Comparison of ENCODE assay signal across 22 cellular contexts in the genomic region with DNA sequence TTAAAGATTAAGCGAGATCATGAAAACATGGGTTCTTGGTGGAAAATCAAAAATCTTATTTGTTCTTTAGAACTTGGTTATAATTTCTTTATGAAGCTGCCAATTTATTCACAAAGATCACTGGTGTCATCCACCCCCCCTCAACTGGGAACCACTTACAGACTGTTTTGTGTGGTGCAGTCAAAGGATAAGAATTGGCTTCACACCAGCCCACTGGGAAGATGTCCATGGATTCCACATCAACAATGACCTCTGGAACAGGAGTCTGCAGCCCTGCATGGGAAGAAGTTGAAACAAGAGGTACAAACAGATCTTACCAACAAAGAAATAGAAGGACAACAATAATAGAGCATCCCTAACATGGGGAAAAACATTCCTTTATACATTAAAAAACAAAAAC.
DNase-seq lines count a peak whose midpoint lies in the region; ATAC-seq, FAIRE-seq and TF ChIP-seq lines count a peak whose summit lies in the region.
"Had no signal": no experiment of that assay in that cellular context is flagged by ENCODE, and none has a peak within 500 bp of the region (broad histone marks: within the 10 kb centered on the region; RNA-seq: fewer than 3 reads in every experiment).

No MANE protein-coding gene starts in this region.

- no peak overlapping the region for H2BK5ac ChIP-seq in mesenchymal stem cell (ENCODE audit: low read depth, low read length, poor library complexity, severe bottlenecking)

- H3K4ac ChIP-seq in mesenchymal stem cell (ENCODE audit: low read depth in 1 of 2, low read length in 2 of 2), result no peak overlapping the region

- no peak overlapping the region for H4K8ac ChIP-seq in mesenchymal stem cell (ENCODE audit: low read length)

- H3K36me3 ChIP-seq in right atrium auricular region, result peaks cover 6% of the 10 kb centered on the region
- peaks cover 0 to 65% (median 7%) of the 10 kb centered on the region in 9 donors for H3K36me3 ChIP-seq in heart right ventricle
- peaks cover 0 to 6% of the 10 kb centered on the region in 2 experiments for H3K36me3 ChIP-seq in mesenchymal stem cell (ENCODE audit: control insufficient read depth in 1 of 2, insufficient read depth in 2 of 2, low read depth in 1 of 2, low read length in 2 of 2)

- H2AFZ ChIP-seq in mesenchymal stem cell (ENCODE audit: low read depth, low read length), result peak overlapping the region; percentile 42

- H3K4me1 ChIP-seq in right atrium auricular region (peaks cover 0 to 9% of the 10 kb centered on the region in 2 donors), heart right ventricle (peaks cover 0 to 12% (median 0%) of the 10 kb centered on the region in 9 donors), mesenchymal stem cell (ENCODE audit: control insufficient read depth, insufficient read depth, low read depth, low read length) (no peaks in the 10 kb centered on the region)

- no peak overlapping the region for H3K9ac ChIP-seq in mesenchymal stem cell (ENCODE audit: low read length)

- no peaks in the 10 kb centered on the region for H3K79me1 ChIP-seq in mesenchymal stem cell (replicated peaks; ENCODE audit: low read length, poor library complexity, severe bottlenecking)

- no peaks in the 10 kb centered on the region for H3K27me3 ChIP-seq in right atrium auricular region
- H3K27me3 ChIP-seq in heart right ventricle, result no peaks in the 10 kb centered on the region
- no peaks in the 10 kb centered on the region for H3K27me3 ChIP-seq in mesenchymal stem cell (ENCODE audit: control insufficient read depth in 1 of 2, insufficient read depth in 1 of 2, low read length in 2 of 2)

- TF ChIP-seq CTCF in right atrium auricular region (IDR thresholded peaks at IDR 0.05), result no peak
- no peak for TF ChIP-seq CTCF in heart right ventricle (IDR thresholded peaks at IDR 0.05)

- no peak overlapping the region for H2BK12ac ChIP-seq in mesenchymal stem cell (ENCODE audit: low read length in 2 of 2)

- FAIRE-seq in urothelium cell line (lab: Jason Lieb, UNC), result no peak
- FAIRE-seq: GM18507, H54 had no signal

- no peak for DNase-seq in Right ventricle myocardium inferior (ENCODE audit: missing footprints)
- DNase-seq in right atrium auricular region (ENCODE audit: low spot score), result no peak
- DNase-seq in heart right ventricle, result peak in 1 of 2 donors; percentile 51
- no peak for DNase-seq in mesenchymal stem cell
- peak in 22 of 49 donors; percentile 5 to 53 (median 15) for DNase-seq in substantia nigra (lab: John Stamatoyannopoulos, UW)
- no peak for DNase-seq in activated gamma-delta T cell treated with Interleukin-2 at 50 U/mL for 16 hours
- DNase-seq in urothelium cell line (ENCODE audit: low spot score), result no peak
- DNase-seq: Calu3; CD8-positive, alpha-beta T cell; DMS53; HFFc6; KG1; NCI-H1417; NCI-H187; NCI-H226; NCI-H524; NCI-H82; OCI-M1; SHP77 treated with DMSO at 0.1 percent for 48 hours had no signal

- no peak overlapping the region for H3K23ac ChIP-seq in mesenchymal stem cell (ENCODE audit: low read length in 2 of 2)

- intact Hi-C loops in Right ventricle myocardium inferior (cut with DNase I), result loop anchor here (5.0 kb wide), 2 partner anchors 47 to 202 kb away; no protein-coding TSS in a partner anchor
- intact Hi-C loops in heart right ventricle (cut with DNase I), result no loop called here

- no peak overlapping the region for H2BK120ac ChIP-seq in mesenchymal stem cell (ENCODE audit: low read depth, low read length)

- H3K4me3 ChIP-seq in right atrium auricular region, result no peak overlapping the region
- no peak overlapping the region for H3K4me3 ChIP-seq in heart right ventricle
- H3K4me3 ChIP-seq in mesenchymal stem cell (ENCODE audit: insufficient read depth in 1 of 2, low read depth in 1 of 2, low read length in 2 of 2), result no peak overlapping the region

- H3K14ac ChIP-seq in mesenchymal stem cell (ENCODE audit: low read length in 2 of 2), result no peak overlapping the region

- no peak overlapping the region for H2AK5ac ChIP-seq in mesenchymal stem cell (ENCODE audit: low read length, severe bottlenecking)

- H3K27ac ChIP-seq in right atrium auricular region, result peak overlapping the region in 1 of 2 donors; percentile 54
- H3K27ac ChIP-seq in heart right ventricle, result peak overlapping the region in 4 of 10 donors; percentile 4 to 56 (median 44)
- H3K27ac ChIP-seq in mesenchymal stem cell (ENCODE audit: low read length, poor library complexity, severe bottlenecking), result no peak overlapping the region
- H3K27ac ChIP-seq in substantia nigra (ENCODE audit: low read depth, low read length, poor library complexity, severe bottlenecking), result peak overlapping the region; percentile 51

- no peak overlapping the region for H4K91ac ChIP-seq in mesenchymal stem cell (ENCODE audit: low read length)

- no peaks in the 10 kb centered on the region for H3K9me3 ChIP-seq in right atrium auricular region
- no peaks in the 10 kb centered on the region for H3K9me3 ChIP-seq in heart right ventricle
- no peaks in the 10 kb centered on the region for H3K9me3 ChIP-seq in mesenchymal stem cell (ENCODE audit: control insufficient read depth, low read length)

- ATAC-seq in Right ventricle myocardium inferior (peak; percentile 85), heart right ventricle (peak; percentile 51 to 94 (median 84)), GM21529 (IDR thresholded peaks at IDR 0.05; ENCODE audit: unreplicated experiment) (no peak)
- ATAC-seq: CD8-positive, alpha-beta T cell had no signal

- no peak overlapping the region for H3K18ac ChIP-seq in mesenchymal stem cell (ENCODE audit: low read depth in 1 of 2, low read length in 2 of 2)

- no peak overlapping the region for H2BK15ac ChIP-seq in mesenchymal stem cell (ENCODE audit: low read depth, poor library complexity, severe bottlenecking)

- WGBS in heart right ventricle, 2 donors, result 36 to 89% methylated on average over 1 of the region's 1 CpG
- WGBS in mesenchymal stem cell, result no CpG with 5 or more reads among the region's 1 CpG

- no peak overlapping the region for H3K4me2 ChIP-seq in mesenchymal stem cell (ENCODE audit: low read length, poor library complexity, severe bottlenecking)
